ENCODE assay signal across 15 cellular contexts in genomic region chr21:9839011-9839661, GRCh38.
A peak's percentile ranks its signal among the peaks of the same experiment; 100 is the strongest.
DNase-seq lines count a peak whose midpoint lies in the region; ATAC-seq lines count a peak whose summit lies in the region.
"Had no signal": no experiment of that assay in that cellular context is flagged by ENCODE, and none has a peak within 500 bp of the region (broad histone marks: within the 10 kb centered on the region; RNA-seq: fewer than 3 reads in every experiment).

No MANE protein-coding gene starts in this region.

- intact Hi-C loops in left cardiac atrium (cut with DNase I): no loop called here

- DNase-seq in GM03348 (ENCODE audit: low spot score) (peak; percentile 7), NCI-H1930 (lab: John Stamatoyannopoulos, UW) (peak; percentile 82 to 86), left cardiac atrium (peak; percentile 31), pons (ENCODE audit: low spot score) (peak; percentile 1), AG08395 (ENCODE audit: low spot score) (no peak), midbrain (lab: John Stamatoyannopoulos, UW) (no peak)
- DNase-seq in effector CD8-positive, alpha-beta T cell (lab: John Stamatoyannopoulos, UW): no peak
- DNase-seq: activated CD4-positive, CD25-positive, alpha-beta regulatory T cell treated with anti-CD3 and anti-CD28 coated beads, Interleukin-2, amount 50 U/mL, for 72 hours; BE2C; DND-41; Karpas-422; NCI-H2029 treated with DMSO at 0.1 percent for 48 hours; stimulated activated CD4-positive, alpha-beta T cell treated with anti-CD3 and anti-CD28 coated beads, Interleukin-2, amount 100 ng/mL, for 48 hours; SW 1271 had no signal

- ATAC-seq in left cardiac atrium: no peak
- ATAC-seq in HG02973 (IDR thresholded peaks at IDR 0.05; ENCODE audit: unreplicated experiment): no peak

Comparison
In these comparisons a context has a peak if more than half of its experiments do, and no peak if none do; other contexts are left out.
1. DNase-seq: peak in GM03348 (single experiment), NCI-H1930 (2 of 2), left cardiac atrium (single experiment) and pons (single experiment); none in AG08395 (single experiment), effector CD8-positive, alpha-beta T cell (single experiment) and midbrain (single experiment).